Comparison of ENCODE assay signal across 25 cellular contexts in genomic region chr1:74113333-74113732, GRCh38.
"Had no signal": no experiment of that assay in that cellular context is flagged by ENCODE, and none has a peak within 500 bp of the region (broad histone marks: within the 10 kb centered on the region; RNA-seq: fewer than 3 reads in every experiment).

No MANE protein-coding gene starts in this region.

- ATAC-seq: activated CD4-positive, alpha-beta T cell treated with anti-CD3 and anti-CD28 coated beads for 36 hours; activated CD8-positive, alpha-beta memory T cell treated with anti-CD3 and anti-CD28 coated beads, Interleukin-2, amount 10 ng/mL, durations not matched to agents 7 days and 5 days; activated CD8-positive, alpha-beta T cell treated with anti-CD3 and anti-CD28 coated beads, Interleukin-2, amount 10 ng/mL, durations not matched to agents 7 days and 5 days; activated naive CD4-positive, alpha-beta T cell treated with anti-CD3 and anti-CD28 coated beads, Interleukin-2, amount 50 U/mL, for 72 hours; esophagus mucosa; T-helper 17 cell had no signal

- H3K27ac ChIP-seq: ascending aorta, coronary artery, dorsolateral prefrontal cortex had no signal

- FAIRE-seq: bronchial epithelial cell, frontal cortex had no signal

- H3K36me3 ChIP-seq: ascending aorta had no signal

- DNase-seq: activated CD4-positive, alpha-beta memory T cell treated with anti-CD3 and anti-CD28 coated beads for 36 hours; activated CD4-positive, alpha-beta T cell treated with anti-CD3 and anti-CD28 coated beads for 36 hours; activated CD4-positive, alpha-beta T cell treated with anti-CD3 and anti-CD28 coated beads, Interleukin-2, amount 10 ng/mL, durations not matched to agents 24 days and 14 days; activated CD4-positive, CD25-positive, alpha-beta regulatory T cell; activated CD4-positive, CD25-positive, alpha-beta regulatory T cell treated with anti-CD3 and anti-CD28 coated beads, Interleukin-2, amount 50 U/mL, for 72 hours; activated CD8-positive, alpha-beta memory T cell treated with anti-CD3 and anti-CD28 coated beads, Interleukin-2, amount 10 ng/mL, durations not matched to agents 7 days and 5 days; activated CD8-positive, alpha-beta memory T cell treated with anti-CD3 and anti-CD28 coated beads, Interleukin-2, amount 50 U/mL, for 4 hours; activated CD8-positive, alpha-beta T cell treated with anti-CD3 and anti-CD28 coated beads, Interleukin-2, amount 10 ng/mL, durations not matched to agents 7 days and 5 days; activated effector memory CD4-positive, alpha-beta T cell treated with anti-CD3 and anti-CD28 coated beads, Interleukin-2, amount 50 U/mL, for 16 hours; activated naive CD4-positive, alpha-beta T cell treated with anti-CD3 and anti-CD28 coated beads for 36 hours; activated naive CD8-positive, alpha-beta T cell treated with anti-CD3 and anti-CD28 coated beads, Interleukin-2, amount 10 ng/mL, durations not matched to agents 7 days and 5 days; activated T-cell treated with anti-CD3 and anti-CD28 coated beads, Interleukin-2, amount 50 U/mL, for 1 hour; activated T-cell treated with anti-CD3 and anti-CD28 coated beads, Interleukin-2, amount 50 U/mL, for 48 hours; dorsolateral prefrontal cortex; effector memory CD4-positive, alpha-beta T cell; endodermal cell; foreskin fibroblast; head of caudate nucleus; T-helper 17 cell had no signal

- H3K4me1 ChIP-seq: ascending aorta had no signal

- H3K27me3 ChIP-seq: ascending aorta, dorsolateral prefrontal cortex had no signal

- H3K9me3 ChIP-seq: ascending aorta had no signal

- H3K4me3 ChIP-seq: ascending aorta, coronary artery, dorsolateral prefrontal cortex had no signal
